In the genomic region with DNA sequence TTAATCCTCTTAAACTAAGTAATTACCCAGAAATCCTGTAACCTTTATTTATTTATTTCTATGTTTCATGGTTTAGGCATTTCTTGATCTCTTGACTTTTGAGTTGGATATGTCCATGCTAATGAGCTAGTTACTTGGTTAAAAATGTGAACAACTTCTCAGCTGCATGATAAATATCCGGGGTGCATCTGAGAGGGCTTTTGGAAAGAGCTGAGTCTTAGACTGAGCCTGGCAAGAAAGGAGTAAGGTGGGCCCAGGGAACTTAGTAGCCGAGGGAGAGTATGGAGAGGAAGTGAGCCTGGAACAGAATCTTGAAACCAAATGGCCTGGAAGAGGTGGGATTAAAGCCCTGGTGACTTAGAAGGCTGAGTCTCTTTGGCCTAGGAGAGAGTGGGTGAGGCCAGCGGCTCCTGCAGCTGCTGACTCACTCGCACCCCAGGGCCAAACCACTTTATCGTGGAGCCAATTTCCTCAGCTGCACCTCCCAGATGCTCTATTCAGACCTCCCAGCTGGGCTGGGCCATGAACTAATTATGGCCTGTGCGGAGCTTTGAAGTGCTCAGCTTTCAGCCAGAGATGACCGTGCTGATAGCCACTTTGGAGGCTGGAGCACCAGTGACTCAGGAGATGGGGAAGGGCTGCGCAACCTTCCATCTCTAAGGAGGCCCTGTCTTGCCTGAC, we compare ENCODE assay signal across 9 cellular contexts. TPM values are rescaled to one million over a fixed set of nuclear protein-coding genes. Genes with fewer than 3 reads are reported as not detected.
DNase-seq lines count a peak whose midpoint lies in the region; ATAC-seq and TF ChIP-seq lines count a peak whose summit lies in the region.
"Had no signal": no experiment of that assay in that cellular context is flagged by ENCODE, and none has a peak within 500 bp of the region (broad histone marks: within the 10 kb centered on the region; RNA-seq: fewer than 3 reads in every experiment).

No MANE protein-coding gene starts in this region.

- no TSS peak for BruUV-seq in Caco-2 (replicated peaks; lab: Mats Ljungman, UMichigan)

- peak in 1 of 2 experiments; percentile 66 for DNase-seq in Caco-2
- DNase-seq in NCI-H1092 treated with DMSO at 0.1 percent for 48 hours (lab: John Stamatoyannopoulos, UW), result peak; percentile 6
- DNase-seq in astrocyte of the cerebellum (ENCODE audit: low read depth), result peak; percentile 57
- DNase-seq in mucosa of descending colon, result no peak
- no peak for DNase-seq in NCI-H526 treated with DMSO at 0.1 percent for 48 hours (lab: John Stamatoyannopoulos, UW)
- no peak for DNase-seq in T-helper 9 cell
- no peak for DNase-seq in activated T-cell treated with anti-CD3 and anti-CD28 coated beads, Interleukin-2, amount 50 U/mL, for 1 hour
- DNase-seq: KG1 had no signal

- TF ChIP-seq CTCF in Caco-2 (IDR thresholded peaks at IDR 0.05; ENCODE audit: insufficient read depth in 1 of 2, low read depth in 1 of 2, low read length in 1 of 2, severe bottlenecking in 1 of 2, unreplicated experiment in 1 of 2), result no peak
- TF ChIP-seq CTCF in astrocyte of the cerebellum (IDR thresholded peaks at IDR 0.05; ENCODE audit: low read depth, low read length, missing control alignments), result no peak
- TF ChIP-seq CTCF in mucosa of descending colon (IDR thresholded peaks at IDR 0.05), result no peak

- H3K4me3 Mint-ChIP-seq in Caco-2 (ENCODE audit: unreplicated experiment), result no peak overlapping the region

- H3K36me3 ChIP-seq in Caco-2 (ENCODE audit: control insufficient read depth, insufficient read depth, low read length) (no peaks in the 10 kb centered on the region), mucosa of descending colon (ENCODE audit: low read depth) (no peaks in the 10 kb centered on the region)

- H3K9me3 Mint-ChIP-seq in Caco-2 (ENCODE audit: unreplicated experiment), result no peaks in the 10 kb centered on the region

- H3K4me3 ChIP-seq in Caco-2 (ENCODE audit: low read depth, low read length) (no peak overlapping the region), astrocyte of the cerebellum (ENCODE audit: low read depth, low read length) (no peak overlapping the region), mucosa of descending colon (no peak overlapping the region)

- H3K9me3 ChIP-seq in Caco-2, result no peaks in the 10 kb centered on the region
- H3K9me3 ChIP-seq in mucosa of descending colon, result no peaks in the 10 kb centered on the region

- intact Hi-C loops in Caco-2 (cut with micrococcal nuclease; ENCODE audit: unreplicated experiment) (no loop called here), mucosa of descending colon (cut with DNase I, micrococcal nuclease) (no loop called here)

- peaks cover 4% of the 10 kb centered on the region for H3K27me3 Mint-ChIP-seq in Caco-2 (ENCODE audit: insufficient read depth, unreplicated experiment)

- CTCF ChIA-PET in Caco-2 (lab: Charles Lee), result no interaction called here

- H3K27me3 ChIP-seq in Caco-2 (replicated peaks; ENCODE audit: control insufficient read depth, insufficient read depth, low read length), result no peaks in the 10 kb centered on the region

- in situ Hi-C loops in astrocyte of the cerebellum (cut with HindIII; ENCODE audit: low sequenced_read_pairs), result loop anchor here (5.0 kb wide), 1 partner anchor 102 kb away; no protein-coding TSS in a partner anchor

- H3K4me1 ChIP-seq in Caco-2, result no peaks in the 10 kb centered on the region
- H3K4me1 ChIP-seq in mucosa of descending colon (ENCODE audit: low read depth), result no peaks in the 10 kb centered on the region

- peak overlapping the region; percentile 57 for H3K27ac Mint-ChIP-seq in Caco-2 (ENCODE audit: unreplicated experiment)

- H3K4me1 Mint-ChIP-seq in Caco-2 (ENCODE audit: low read depth, unreplicated experiment), result peaks cover 7% of the 10 kb centered on the region

- no peaks in the 10 kb centered on the region for H3K36me3 Mint-ChIP-seq in Caco-2 (ENCODE audit: insufficient read depth, unreplicated experiment)

- POLR2A ChIA-PET in Caco-2 (lab: Charles Lee), result no interaction called here

- ATAC-seq in mucosa of descending colon, result peak; percentile 74
- ATAC-seq in HG03196 (IDR thresholded peaks at IDR 0.05; ENCODE audit: unreplicated experiment), result no peak

RNA-seq across cellular contexts. Expression of a gene that starts 19.1 kb away (rescaled TPM):
- 0.20 TPM in 1 of 2 replicates, not detected in the other for total RNA-seq in Caco-2 (2022)
- under 1 TPM; 0.09 to 0.84 (median 0.29) TPM for total RNA-seq in mucosa of descending colon

Comparison
In these comparisons a context has a peak if more than half of its experiments do, and no peak if none do; other contexts are left out.
1. DNase-seq: peak in NCI-H1092 treated with DMSO at 0.1 percent for 48 hours (single experiment) and astrocyte of the cerebellum (single experiment); none in mucosa of descending colon (0 of 3), NCI-H526 treated with DMSO at 0.1 percent for 48 hours (single experiment), T-helper 9 cell (single experiment) and activated T-cell treated with anti-CD3 and anti-CD28 coated beads, Interleukin-2, amount 50 U/mL, for 1 hour (single experiment).